ENCODE assay signal across 24 cellular contexts in genomic region chr3:133925960-133926735, GRCh38. TPM values are rescaled to one million over a fixed set of nuclear protein-coding genes. Genes with fewer than 3 reads are reported as not detected.
DNase-seq lines count a peak whose midpoint lies in the region; ATAC-seq and TF ChIP-seq lines count a peak whose summit lies in the region.
"Had no signal": no experiment of that assay in that cellular context is flagged by ENCODE, and none has a peak within 500 bp of the region (broad histone marks: within the 10 kb centered on the region; RNA-seq: fewer than 3 reads in every experiment).

No MANE protein-coding gene starts in this region.

- H2BK12ac ChIP-seq in H9 (ENCODE audit: insufficient read length, low read depth, low read length): no peak overlapping the region

- ATAC-seq in activated B cell treated with CpG ODN at 0.5 μM for 24 hours (ENCODE audit: low read depth): no peak
- no peak for ATAC-seq in naive B cell (ENCODE audit: low read depth in 2 of 2)
- ATAC-seq in HG02970 (IDR thresholded peaks at IDR 0.05; ENCODE audit: low FRiP score, unreplicated experiment): no peak
- ATAC-seq: effector memory CD8-positive, alpha-beta T cell had no signal

- H3K27me3 ChIP-seq in H9 (ENCODE audit: insufficient read depth, low read length): no peaks in the 10 kb centered on the region; the same call in 1 of the 2 replicates
- H3K27me3 ChIP-seq: pancreas, right atrium auricular region had no signal

- POLR2A ChIA-PET in activated B cell treated with CpG ODN at 0.5 μM for 24 hours (lab: Charles Lee): interaction anchor here (1.3 kb wide), 1 partner anchor 1509 kb away, joined by 4 read pairs; the partner anchor contains the start of gene DNAJC13

- intact Hi-C loops in activated B cell treated with CpG ODN at 0.5 μM for 24 hours (cut with micrococcal nuclease): loop anchor here (5.0 kb wide), 4 partner anchors 434 to 1264 kb away; partner anchors contain the start of genes ANAPC13, CEP63 and UBA5

- H2BK120ac ChIP-seq in H9 (ENCODE audit: low read depth, low read length, poor library complexity, severe bottlenecking): no peak overlapping the region

- no peak overlapping the region for H3T11ph ChIP-seq in H9 (ENCODE audit: low read length)

- no peak overlapping the region for H3K18ac ChIP-seq in H9 (ENCODE audit: insufficient read length, low read depth, low read length)

- no peaks in the 10 kb centered on the region for H4K20me1 ChIP-seq in H9 (ENCODE audit: control insufficient read depth, insufficient read depth, insufficient read length)

- no peak overlapping the region for H3K4me2 ChIP-seq in H9 (ENCODE audit: insufficient read depth, insufficient read length, low read length)
- H3K4me2 ChIP-seq: SK-N-SH had no signal

- H3K27ac Mint-ChIP-seq in activated naive CD8-positive, alpha-beta T cell: no peak overlapping the region
- no peak overlapping the region for H3K27ac Mint-ChIP-seq in activated naive CD8-positive, alpha-beta T cell treated with anti-CD3 and anti-CD28 coated beads for 36 hours
- H3K27ac Mint-ChIP-seq in activated B cell treated with CpG ODN at 0.5 μM for 24 hours (no peak overlapping the region), naive B cell (peak overlapping the region; percentile 2 to 81 (median 43)), type B pancreatic cell (no peak overlapping the region), H9 (peak overlapping the region in 1 of 3 experiments; percentile 10; a peak in 1 of 7 replicates)
- H3K27ac Mint-ChIP-seq: effector memory CD8-positive, alpha-beta T cell had no signal

- no peak overlapping the region for H2BK5ac ChIP-seq in H9 (ENCODE audit: insufficient read length, low read length)

- H2BK15ac ChIP-seq in H9 (ENCODE audit: low read depth, low read length): no peak overlapping the region

- TF ChIP-seq CTCF in activated B cell treated with CpG ODN at 0.5 μM for 24 hours (IDR thresholded peaks at IDR 0.05) (no peak), type B pancreatic cell (conservative IDR thresholded peaks at IDR 0.05) (no peak), H9 (conservative IDR thresholded peaks at IDR 0.05) (no peak)

- H2BK20ac ChIP-seq in H9 (ENCODE audit: low read depth, low read length, poor library complexity, severe bottlenecking): no peak overlapping the region

- no peak overlapping the region for H2AFZ ChIP-seq in H9 (ENCODE audit: low read length)

- no CpG with 5 or more reads among the region's 10 CpGs for WGBS in H9 (ENCODE audit: extremely low coverage, insufficient read length, low lambda C conversion rate)

- H2AK5ac ChIP-seq in H9 (ENCODE audit: insufficient read length, low read length): no peak overlapping the region

- H3K9me3 Mint-ChIP-seq in activated naive CD8-positive, alpha-beta T cell (ENCODE audit: low read depth): no peaks in the 10 kb centered on the region
- no peaks in the 10 kb centered on the region for H3K9me3 Mint-ChIP-seq in activated naive CD8-positive, alpha-beta T cell treated with anti-CD3 and anti-CD28 coated beads for 36 hours
- H3K9me3 Mint-ChIP-seq in activated B cell treated with CpG ODN at 0.5 μM for 24 hours (no peaks in the 10 kb centered on the region), naive B cell (no peaks in the 10 kb centered on the region), type B pancreatic cell (no peaks in the 10 kb centered on the region), H9 (peaks cover 2 to 3% of the 10 kb centered on the region in 2 experiments; a peak in 3 of 5 replicates)
- H3K9me3 Mint-ChIP-seq: effector memory CD8-positive, alpha-beta T cell had no signal

- H3K4me1 ChIP-seq in H9 (ENCODE audit: insufficient read depth, low read length): no peaks in the 10 kb centered on the region

- H3K36me3 Mint-ChIP-seq in activated naive CD8-positive, alpha-beta T cell: no peaks in the 10 kb centered on the region
- no peaks in the 10 kb centered on the region for H3K36me3 Mint-ChIP-seq in activated naive CD8-positive, alpha-beta T cell treated with anti-CD3 and anti-CD28 coated beads for 36 hours
- H3K36me3 Mint-ChIP-seq in activated B cell treated with CpG ODN at 0.5 μM for 24 hours (ENCODE audit: low read depth): no peaks in the 10 kb centered on the region
- H3K36me3 Mint-ChIP-seq in naive B cell: no peaks in the 10 kb centered on the region
- no peaks in the 10 kb centered on the region for H3K36me3 Mint-ChIP-seq in type B pancreatic cell
- H3K36me3 Mint-ChIP-seq in H9 (ENCODE audit: insufficient read depth in 1 of 3, low read depth in 3 of 3): no peaks in the 10 kb centered on the region; a peak in 1 of 7 replicates

- H3K4ac ChIP-seq in H9 (ENCODE audit: low read depth, low read length): no peak overlapping the region

- no peak overlapping the region for H3K9ac ChIP-seq in H9 (ENCODE audit: extremely low read depth, insufficient read length, low read length)
- H3K9ac ChIP-seq: SK-N-SH had no signal

- peaks cover 11% of the 10 kb centered on the region for H3K4me1 Mint-ChIP-seq in activated naive CD8-positive, alpha-beta T cell (ENCODE audit: low read depth)
- peaks cover 7% of the 10 kb centered on the region for H3K4me1 Mint-ChIP-seq in activated naive CD8-positive, alpha-beta T cell treated with anti-CD3 and anti-CD28 coated beads for 36 hours
- peaks cover 9% of the 10 kb centered on the region for H3K4me1 Mint-ChIP-seq in activated B cell treated with CpG ODN at 0.5 μM for 24 hours
- H3K4me1 Mint-ChIP-seq in naive B cell: peaks cover 12 to 20% (median 19%) of the 10 kb centered on the region in 3 donors
- peaks cover 14% of the 10 kb centered on the region for H3K4me1 Mint-ChIP-seq in type B pancreatic cell (ENCODE audit: unreplicated experiment)
- peaks cover 15 to 16% of the 10 kb centered on the region in 2 experiments for H3K4me1 Mint-ChIP-seq in H9

- H3K9me3 ChIP-seq in H9 (ENCODE audit: control insufficient read depth, low read depth, low read length): no peaks in the 10 kb centered on the region
- H3K9me3 ChIP-seq: esophagus squamous epithelium, pancreas, right atrium auricular region, SK-N-SH, tibial artery had no signal

- no peak overlapping the region for H4K91ac ChIP-seq in H9 (ENCODE audit: insufficient read length, low read depth, low read length)

- peaks cover 5% of the 10 kb centered on the region for H3K27me3 Mint-ChIP-seq in activated naive CD8-positive, alpha-beta T cell
- peaks cover 22% of the 10 kb centered on the region for H3K27me3 Mint-ChIP-seq in activated naive CD8-positive, alpha-beta T cell treated with anti-CD3 and anti-CD28 coated beads for 36 hours
- H3K27me3 Mint-ChIP-seq in activated B cell treated with CpG ODN at 0.5 μM for 24 hours (peaks cover 19% of the 10 kb centered on the region), naive B cell (peaks cover 21 to 34% (median 26%) of the 10 kb centered on the region in 3 donors), type B pancreatic cell (peaks cover 31% of the 10 kb centered on the region), H9 (ENCODE audit: low read depth) (peaks cover 33% of the 10 kb centered on the region)

- peaks cover 5% of the 10 kb centered on the region for H3K23me2 ChIP-seq in H9 (ENCODE audit: insufficient read length, low read depth, low read length, poor library complexity, severe bottlenecking)

- CTCF ChIA-PET in activated B cell treated with CpG ODN at 0.5 μM for 24 hours (lab: Charles Lee): no interaction called here

- no peak overlapping the region for H3K56ac ChIP-seq in H9 (ENCODE audit: insufficient read length, low read depth, low read length)

- peak overlapping the region; percentile 4 for H3K4me3 Mint-ChIP-seq in activated naive CD8-positive, alpha-beta T cell
- H3K4me3 Mint-ChIP-seq in activated naive CD8-positive, alpha-beta T cell treated with anti-CD3 and anti-CD28 coated beads for 36 hours: no peak overlapping the region
- H3K4me3 Mint-ChIP-seq in activated B cell treated with CpG ODN at 0.5 μM for 24 hours (peak overlapping the region; percentile 5), naive B cell (peak overlapping the region in 4 of 8 donors; percentile 58 to 89 (median 72)), type B pancreatic cell (peak overlapping the region; percentile 68), H9 (no peak overlapping the region)

- no peaks in the 10 kb centered on the region for H3K79me1 ChIP-seq in H9 (ENCODE audit: insufficient read depth, low read depth, low read length, poor library complexity, severe bottlenecking)

- DNase-seq in activated naive CD8-positive, alpha-beta T cell treated with anti-CD3 and anti-CD28 coated beads for 36 hours: no peak
- no peak for DNase-seq in activated B cell treated with CpG ODN at 0.5 μM for 24 hours
- DNase-seq in naive B cell: no peak
- DNase-seq in type B pancreatic cell (ENCODE audit: extremely low spot score, unreplicated experiment): no peak
- DNase-seq in H9: no peak
- DNase-seq in activated T-cell treated with anti-CD3 and anti-CD28 coated beads, Interleukin-2, amount 50 U/mL, for 1 hour: no peak
- DNase-seq: activated naive CD4-positive, alpha-beta T cell treated with Interleukin-2 at 50 U/mL for 16 hours; activated T-cell treated with anti-CD3 and anti-CD28 coated beads, Interleukin-2, amount 50 U/mL, for 48 hours; AML-193; effector memory CD8-positive, alpha-beta T cell; esophagus squamous epithelium; IMR-90; left cardiac atrium; mammary epithelial cell; NCI-H1048; NCI-H187; stimulated activated CD4-positive, alpha-beta T cell treated with anti-CD3 and anti-CD28 coated beads, Interleukin-2, amount 100 ng/mL, for 24 hours had no signal

- H3K27ac ChIP-seq in H9 (ENCODE audit: insufficient read length, low read depth, low read length): no peak overlapping the region
- H3K27ac ChIP-seq: coronary artery, esophagus squamous epithelium, pancreas, right atrium auricular region, tibial artery had no signal

- H3K79me2 ChIP-seq in H9 (ENCODE audit: insufficient read depth, low read length): no peaks in the 10 kb centered on the region

- H4K5ac ChIP-seq in H9 (ENCODE audit: insufficient read length, low read depth, low read length): no peak overlapping the region

- no peak overlapping the region for H3K23ac ChIP-seq in H9 (ENCODE audit: insufficient read length, low read depth, low read length)

- H4K8ac ChIP-seq in H9 (replicated peaks; ENCODE audit: insufficient read length, low read depth, low read length): no peak overlapping the region

- H3K14ac ChIP-seq in H9 (ENCODE audit: insufficient read depth, low read length): no peak overlapping the region

RNA-seq across cellular contexts. Expression of gene RAB6B, which starts 30.5 kb away (rescaled TPM):
- total RNA-seq in activated naive CD8-positive, alpha-beta T cell treated with anti-CD3 and anti-CD28 coated beads for 36 hours: under 1 TPM; 0.08 to 0.29 TPM
- total RNA-seq in activated B cell treated with CpG ODN at 0.5 μM for 24 hours: not detected in 2 replicates
- under 1 TPM in 5 of 6 donors, not detected in 1; 0.15 to 0.74 (median 0.24) TPM for polyA plus RNA-seq in naive B cell (ENCODE audit: low read depth in 6 of 6)
- total RNA-seq in type B pancreatic cell (ENCODE audit: low replicate concordance): 21.2 and 48.2 TPM in 2 replicates
- 12.3 and 14.8 TPM in 2 replicates for total RNA-seq in H9 (2021)

Comparison
In these comparisons a context has a peak if more than half of its experiments do, and no peak if none do; other contexts are left out.
1. H3K4me3 Mint-ChIP-seq: peak in activated naive CD8-positive, alpha-beta T cell (single experiment), activated B cell treated with CpG ODN at 0.5 μM for 24 hours (single experiment) and type B pancreatic cell (single experiment); none in activated naive CD8-positive, alpha-beta T cell treated with anti-CD3 and anti-CD28 coated beads for 36 hours (single experiment) and H9 (0 of 2).
2. H3K27ac Mint-ChIP-seq: peak in naive B cell (6 of 6); none in activated naive CD8-positive, alpha-beta T cell (single experiment), activated naive CD8-positive, alpha-beta T cell treated with anti-CD3 and anti-CD28 coated beads for 36 hours (single experiment), activated B cell treated with CpG ODN at 0.5 μM for 24 hours (single experiment) and type B pancreatic cell (single experiment).
3. RNA of gene RAB6B, which starts 30.5 kb away (total RNA-seq): 21.2 to 48.2 TPM in type B pancreatic cell and 12.3 to 14.8 TPM in H9; 0.08 to 0.29 TPM in activated naive CD8-positive, alpha-beta T cell treated with anti-CD3 and anti-CD28 coated beads for 36 hours and not detected in activated B cell treated with CpG ODN at 0.5 μM for 24 hours; every median in the first group is over 10 times any median in the second.